Comparison of ENCODE assay signal across 11 cellular contexts in genomic region chr3:183537295-183537730, GRCh38. TPM values are rescaled to one million over a fixed set of nuclear protein-coding genes. Genes with fewer than 3 reads are reported as not detected.
A peak's percentile ranks its signal among the peaks of the same experiment; 100 is the strongest.
DNase-seq lines count a peak whose midpoint lies in the region; ATAC-seq and TF ChIP-seq lines count a peak whose summit lies in the region.
"Had no signal": no experiment of that assay in that cellular context is flagged by ENCODE, and none has a peak within 500 bp of the region (broad histone marks: within the 10 kb centered on the region; RNA-seq: fewer than 3 reads in every experiment).

No MANE protein-coding gene starts in this region.

- no peaks in the 10 kb centered on the region for H3K36me3 ChIP-seq in upper lobe of right lung
- H3K36me3 ChIP-seq: SJSA1 had no signal

- peaks cover 44% of the 10 kb centered on the region for H3K4me1 Mint-ChIP-seq in activated naive CD8-positive, alpha-beta T cell treated with anti-CD3 and anti-CD28 coated beads, Interleukin-2, amount 10 ng/mL, durations not matched to agents 7 days and 5 days
- H3K4me1 Mint-ChIP-seq in activated naive CD8-positive, alpha-beta T cell treated with anti-CD3 and anti-CD28 coated beads, Interleukin-2, amount 50 U/mL, for 24 hours = peaks cover 68% of the 10 kb centered on the region

- H3K9me3 Mint-ChIP-seq in activated naive CD8-positive, alpha-beta T cell treated with anti-CD3 and anti-CD28 coated beads, Interleukin-2, amount 10 ng/mL, durations not matched to agents 7 days and 5 days = no peaks in the 10 kb centered on the region
- H3K9me3 Mint-ChIP-seq in activated naive CD8-positive, alpha-beta T cell treated with anti-CD3 and anti-CD28 coated beads, Interleukin-2, amount 50 U/mL, for 24 hours = no peaks in the 10 kb centered on the region

- H3K27me3 ChIP-seq in upper lobe of right lung = no peaks in the 10 kb centered on the region
- H3K27me3 ChIP-seq: SJSA1 had no signal

- H3K36me3 Mint-ChIP-seq in activated naive CD8-positive, alpha-beta T cell treated with anti-CD3 and anti-CD28 coated beads, Interleukin-2, amount 10 ng/mL, durations not matched to agents 7 days and 5 days = peaks cover 18% of the 10 kb centered on the region
- peaks cover 8% of the 10 kb centered on the region for H3K36me3 Mint-ChIP-seq in activated naive CD8-positive, alpha-beta T cell treated with anti-CD3 and anti-CD28 coated beads, Interleukin-2, amount 50 U/mL, for 24 hours (ENCODE audit: low read depth)

- DNase-seq in activated naive CD8-positive, alpha-beta T cell treated with anti-CD3 and anti-CD28 coated beads, Interleukin-2, amount 10 ng/mL, durations not matched to agents 7 days and 5 days = no peak
- no peak for DNase-seq in activated naive CD8-positive, alpha-beta T cell treated with anti-CD3 and anti-CD28 coated beads, Interleukin-2, amount 50 U/mL, for 24 hours
- DNase-seq in astrocyte of the hippocampus (ENCODE audit: low read depth, low spot score) (peak; percentile 68), kidney tubule cell (ENCODE audit: low spot score) (peak; percentile 59), upper lobe of right lung (peak; percentile 71), superior temporal gyrus (ENCODE audit: extremely low spot score) (no peak), HT-29 (ENCODE audit: low spot score) (no peak)
- DNase-seq: activated naive CD4-positive, alpha-beta T cell treated with Interleukin-2 at 50 U/mL for 16 hours; stimulated activated CD4-positive, alpha-beta T cell treated with anti-CD3 and anti-CD28 coated beads, Interleukin-4, amount 100 ng/mL, for 1 hour had no signal

- H3K4me3 ChIP-seq in upper lobe of right lung = no peak overlapping the region
- H3K4me3 ChIP-seq: SJSA1 had no signal

- H3K27me3 Mint-ChIP-seq in activated naive CD8-positive, alpha-beta T cell treated with anti-CD3 and anti-CD28 coated beads, Interleukin-2, amount 10 ng/mL, durations not matched to agents 7 days and 5 days = no peaks in the 10 kb centered on the region
- H3K27me3 Mint-ChIP-seq in activated naive CD8-positive, alpha-beta T cell treated with anti-CD3 and anti-CD28 coated beads, Interleukin-2, amount 50 U/mL, for 24 hours = no peaks in the 10 kb centered on the region

- TF ChIP-seq CTCF in upper lobe of right lung (IDR thresholded peaks at IDR 0.05) = no peak

- no peak overlapping the region for H3K27ac ChIP-seq in upper lobe of right lung
- H3K27ac ChIP-seq: SJSA1 had no signal

- intact Hi-C loops in upper lobe of right lung (cut with DNase I) = no loop called here

- H3K4me1 ChIP-seq in upper lobe of right lung = peaks cover 24% of the 10 kb centered on the region
- H3K4me1 ChIP-seq: SJSA1 had no signal

- H3K4me3 Mint-ChIP-seq in activated naive CD8-positive, alpha-beta T cell treated with anti-CD3 and anti-CD28 coated beads, Interleukin-2, amount 10 ng/mL, durations not matched to agents 7 days and 5 days = no peak overlapping the region
- no peak overlapping the region for H3K4me3 Mint-ChIP-seq in activated naive CD8-positive, alpha-beta T cell treated with anti-CD3 and anti-CD28 coated beads, Interleukin-2, amount 50 U/mL, for 24 hours

- POLR2A ChIA-PET in activated naive CD8-positive, alpha-beta T cell treated with anti-CD3 and anti-CD28 coated beads, Interleukin-2, amount 10 ng/mL, durations not matched to agents 7 days and 5 days (lab: Charles Lee) = interaction anchor here (0.7 to 1.3 kb wide), 3 partner anchors 9 to 22 kb away, joined by 3 read pairs; no protein-coding TSS in a partner anchor

- H3K27ac Mint-ChIP-seq in activated naive CD8-positive, alpha-beta T cell treated with anti-CD3 and anti-CD28 coated beads, Interleukin-2, amount 10 ng/mL, durations not matched to agents 7 days and 5 days = peak overlapping the region; percentile 12
- no peak overlapping the region for H3K27ac Mint-ChIP-seq in activated naive CD8-positive, alpha-beta T cell treated with anti-CD3 and anti-CD28 coated beads, Interleukin-2, amount 50 U/mL, for 24 hours

- H3K9me3 ChIP-seq in upper lobe of right lung = no peaks in the 10 kb centered on the region
- H3K9me3 ChIP-seq: SJSA1 had no signal

- ATAC-seq in activated naive CD8-positive, alpha-beta T cell treated with anti-CD3 and anti-CD28 coated beads, Interleukin-2, amount 10 ng/mL, durations not matched to agents 7 days and 5 days (ENCODE audit: low read depth) = no peak
- no peak for ATAC-seq in activated naive CD8-positive, alpha-beta T cell treated with anti-CD3 and anti-CD28 coated beads, Interleukin-2, amount 50 U/mL, for 24 hours
- peak; percentile 71 for ATAC-seq in upper lobe of right lung
- no peak for ATAC-seq in GM18498 (IDR thresholded peaks at IDR 0.05; ENCODE audit: unreplicated experiment)

RNA-seq across cellular contexts. Expression of gene KLHL6, which starts 18.2 kb away (rescaled TPM):
- total RNA-seq in activated naive CD8-positive, alpha-beta T cell treated with anti-CD3 and anti-CD28 coated beads, Interleukin-2, amount 10 ng/mL, durations not matched to agents 7 days and 5 days = 10 to 100 TPM; 34.1 to 36.9 TPM
- 24.7 TPM for total RNA-seq in upper lobe of right lung
- not detected in 2 replicates for total RNA-seq in HT-29 (2014; rRNA removed; shearing (Covaris generic))
- total RNA-seq: SJSA1 had no signal

Comparison
In these comparisons a context has a peak if more than half of its experiments do, and no peak if none do; other contexts are left out.
1. DNase-seq: peak in astrocyte of the hippocampus (single experiment), kidney tubule cell (single experiment) and upper lobe of right lung (single experiment); none in activated naive CD8-positive, alpha-beta T cell treated with anti-CD3 and anti-CD28 coated beads, Interleukin-2, amount 10 ng/mL, durations not matched to agents 7 days and 5 days (single experiment), activated naive CD8-positive, alpha-beta T cell treated with anti-CD3 and anti-CD28 coated beads, Interleukin-2, amount 50 U/mL, for 24 hours (single experiment), superior temporal gyrus (single experiment) and HT-29 (single experiment).
2. RNA of gene KLHL6, which starts 18.2 kb away (total RNA-seq): 34.1 to 36.9 TPM in activated naive CD8-positive, alpha-beta T cell treated with anti-CD3 and anti-CD28 coated beads, Interleukin-2, amount 10 ng/mL, durations not matched to agents 7 days and 5 days and 24.7 TPM in upper lobe of right lung (single experiment); not detected in HT-29; every median in the first group is over 10 times any median in the second.